Comparison of ENCODE assay signal across 7 cellular contexts in the genomic region with DNA sequence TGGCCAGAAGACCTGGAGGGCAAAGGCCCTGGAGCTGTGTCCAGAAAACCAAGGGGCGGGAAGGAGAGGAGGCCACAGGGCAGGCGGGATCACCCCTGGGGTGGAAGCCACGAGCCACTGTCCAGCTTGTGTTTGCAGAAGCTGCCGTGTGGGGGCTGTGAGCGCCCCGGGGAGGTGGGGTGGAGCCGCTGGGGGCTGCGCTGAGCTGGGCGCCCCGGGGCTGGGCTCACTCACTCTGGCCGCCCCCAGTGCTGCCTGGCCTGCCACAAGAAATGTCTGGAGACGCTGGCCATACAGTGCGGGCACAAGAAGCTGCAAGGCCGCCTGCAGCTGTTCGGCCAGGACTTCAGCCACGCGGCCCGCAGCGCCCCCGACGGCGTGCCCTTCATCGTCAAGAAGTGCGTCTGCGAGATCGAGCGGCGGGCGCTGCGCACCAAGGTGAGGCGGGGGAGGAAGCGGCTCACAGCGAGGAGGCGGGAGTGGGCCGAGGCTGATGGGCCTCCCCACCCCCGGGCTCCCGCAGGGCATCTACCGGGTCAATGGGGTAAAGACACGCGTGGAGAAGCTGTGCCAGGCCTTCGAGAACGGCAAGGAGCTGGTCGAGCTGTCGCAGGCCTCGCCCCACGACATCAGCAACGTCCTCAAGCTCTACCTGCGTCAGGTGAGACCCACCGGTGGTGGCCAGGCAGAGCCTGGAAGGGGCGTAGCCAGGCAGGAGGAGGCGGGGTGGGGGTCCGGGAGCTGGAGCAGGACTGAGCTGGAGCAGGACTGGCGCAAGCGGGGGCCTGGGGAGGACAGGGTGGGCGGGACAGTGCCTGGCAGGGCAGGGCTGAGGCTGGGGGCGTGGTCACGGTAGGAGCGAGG. TPM values are rescaled to one million over a fixed set of nuclear protein-coding genes. Genes with fewer than 3 reads are reported as not detected.
A peak's percentile ranks its signal among the peaks of the same experiment; 100 is the strongest.
DNase-seq lines count a peak whose midpoint lies in the region; ATAC-seq lines count a peak whose summit lies in the region.
"Had no signal": no experiment of that assay in that cellular context is flagged by ENCODE, and none has a peak within 500 bp of the region (broad histone marks: within the 10 kb centered on the region; RNA-seq: fewer than 3 reads in every experiment).

No MANE protein-coding gene starts in this region.

- DNase-seq in T-cell (peak in 2 of 34 experiments; percentile 14 to 39), mesendoderm (peak; percentile 35), amygdala (lab: John Stamatoyannopoulos, UW) (no peak), NCI-H1048 (lab: John Stamatoyannopoulos, UW) (no peak)

- WGBS in mesendoderm (ENCODE audit: extremely low coverage, insufficient coverage, low lambda C conversion rate), result no CpG with 5 or more reads among the region's 58 CpGs

- H3K56ac ChIP-seq in mesendoderm (ENCODE audit: low read length), result peak overlapping the region; percentile 85

- no peaks in the 10 kb centered on the region for H3K36me3 ChIP-seq in ES-I3 (ENCODE audit: insufficient read depth, low read length)
- H3K36me3 ChIP-seq in mesendoderm (ENCODE audit: control insufficient read depth, insufficient read depth, low read length), result peaks cover 2% of the 10 kb centered on the region

- H3K9me3 ChIP-seq in ES-I3 (ENCODE audit: control insufficient read depth, insufficient read depth, low read length), result no peaks in the 10 kb centered on the region
- H3K9me3 ChIP-seq: heart right ventricle had no signal

- H2BK15ac ChIP-seq in mesendoderm (replicated peaks; ENCODE audit: low read depth), result no peak overlapping the region

- no peak overlapping the region for H3K4ac ChIP-seq in mesendoderm (ENCODE audit: low read depth, low read length)

- H3K36me3 Mint-ChIP-seq in T-cell, result peaks cover 40% of the 10 kb centered on the region

- H3K4me1 ChIP-seq in ES-I3 (ENCODE audit: insufficient read depth, low read length), result no peaks in the 10 kb centered on the region
- no peaks in the 10 kb centered on the region for H3K4me1 ChIP-seq in mesendoderm (ENCODE audit: control insufficient read depth, low read depth, low read length)

- no peak overlapping the region for H3K4me3 ChIP-seq in mesendoderm (ENCODE audit: low read length)

- no peaks in the 10 kb centered on the region for H3K27me3 ChIP-seq in mesendoderm (ENCODE audit: insufficient read depth, low read length, poor library complexity)

- no peak overlapping the region for H2BK120ac ChIP-seq in mesendoderm (ENCODE audit: low read depth, low read length)

- peaks cover 33 to 64% (median 55%) of the 10 kb centered on the region in 3 donors for H3K4me1 Mint-ChIP-seq in T-cell

- H3K23ac ChIP-seq in mesendoderm (ENCODE audit: low read length), result no peak overlapping the region

- no peak overlapping the region for H3K27ac ChIP-seq in mesendoderm (ENCODE audit: low read depth, low read length)
- H3K27ac ChIP-seq: heart right ventricle had no signal

- no peaks in the 10 kb centered on the region for H3K79me2 ChIP-seq in mesendoderm (ENCODE audit: control insufficient read depth, insufficient read depth, low read length)

- CTCF ChIA-PET in T-cell (lab: Charles Lee), result interaction anchor here (0.6 to 1.5 kb wide), 2 partner anchors 14 to 374 kb away, joined by 4 to 8 read pairs; no protein-coding TSS in a partner anchor

- H3K9ac ChIP-seq in ES-I3 (ENCODE audit: low read depth, low read length), result peak overlapping the region; percentile 52; the same call in 1 of the 2 replicates
- peak overlapping the region; percentile 55 for H3K9ac ChIP-seq in mesendoderm (ENCODE audit: low read length)

- no peaks in the 10 kb centered on the region for H3K27me3 Mint-ChIP-seq in T-cell

- no peaks in the 10 kb centered on the region for H3K79me1 ChIP-seq in mesendoderm (ENCODE audit: low read length)

- peak overlapping the region; percentile 69 to 79 for H3K27ac Mint-ChIP-seq in T-cell

- no peak overlapping the region for H4K8ac ChIP-seq in mesendoderm (ENCODE audit: low read depth, low read length)

- no peak for ATAC-seq in T-cell (replicated peaks in 1 of 4)
- ATAC-seq in HG03135 (IDR thresholded peaks at IDR 0.05; ENCODE audit: unreplicated experiment), result no peak

- no peak overlapping the region for H2AK5ac ChIP-seq in mesendoderm (ENCODE audit: low read length)

- no peak overlapping the region for H3K18ac ChIP-seq in mesendoderm (ENCODE audit: low read length)

- no peak overlapping the region for H2BK5ac ChIP-seq in mesendoderm (ENCODE audit: low read length)

- H4K5ac ChIP-seq in mesendoderm (ENCODE audit: low read length), result no peak overlapping the region

- no peaks in the 10 kb centered on the region for H3K9me3 Mint-ChIP-seq in T-cell

- H3K4me3 Mint-ChIP-seq in T-cell, result peak overlapping the region; percentile 44 to 88 (median 55)

- POLR2A ChIA-PET in T-cell (lab: Charles Lee), result interaction anchor here (0.6 to 1.6 kb wide), 4 partner anchors 10 to 25 kb away, joined by 4 to 6 read pairs (median 4); a partner anchor contains a TSS

- H3K4me2 ChIP-seq in mesendoderm (ENCODE audit: low read length), result peak overlapping the region; percentile 46

RNA-seq across cellular contexts. Expression of a gene that starts 13.6 kb away (rescaled TPM):
- 100 to 1,000 TPM in 3 of 5 donors, 10 to 100 TPM in 2; 75.7 to 119 (median 101) TPM for total RNA-seq in T-cell
- 206 TPM for polyA plus RNA-seq in mesendoderm (2013, experiment 1 of 2)
- 211 TPM for polyA plus RNA-seq in mesendoderm (2013, experiment 2 of 2)

RNA-seq across cellular contexts. Expression of a gene that starts 14.6 kb away (rescaled TPM):
- total RNA-seq in T-cell, result 1,000 to 10,000 TPM in 3 of 5 donors, 100 to 1,000 TPM in 2; 729 to 1,130 (median 1,073) TPM
- polyA plus RNA-seq in mesendoderm (2013, experiment 1 of 2), result 7.9 TPM
- polyA plus RNA-seq in mesendoderm (2013, experiment 2 of 2), result 8.0 TPM

RNA-seq across cellular contexts. Expression of a gene that starts 22.3 kb away (rescaled TPM):
- total RNA-seq in T-cell, result 100 to 1,000 TPM; 139 to 221 (median 196) TPM
- 395 TPM for polyA plus RNA-seq in mesendoderm (2013, experiment 1 of 2)
- polyA plus RNA-seq in mesendoderm (2013, experiment 2 of 2), result 398 TPM

RNA-seq across cellular contexts. Expression of a gene that starts 41.6 kb away (rescaled TPM):
- total RNA-seq in T-cell, result 100 to 1,000 TPM; 166 to 217 (median 178) TPM
- 3.9 TPM for polyA plus RNA-seq in mesendoderm (2013, experiment 1 of 2)
- polyA plus RNA-seq in mesendoderm (2013, experiment 2 of 2), result 4.4 TPM

RNA-seq across cellular contexts. Expression of a gene that starts 55.1 kb away (rescaled TPM):
- total RNA-seq in T-cell, result 100 to 1,000 TPM; 239 to 385 (median 314) TPM
- 595 TPM for polyA plus RNA-seq in mesendoderm (2013, experiment 1 of 2)
- polyA plus RNA-seq in mesendoderm (2013, experiment 2 of 2), result 606 TPM
